In genomic region chr17:15782809-15783208, GRCh38 we compare ENCODE assay signal across 10 cellular contexts. TPM values are rescaled to one million over a fixed set of nuclear protein-coding genes. Genes with fewer than 3 reads are reported as not detected.
A peak's percentile ranks its signal among the peaks of the same experiment; 100 is the strongest.
DNase-seq lines count a peak whose midpoint lies in the region; ATAC-seq and TF ChIP-seq lines count a peak whose summit lies in the region.
"Had no signal": no experiment of that assay in that cellular context is flagged by ENCODE, and none has a peak within 500 bp of the region (broad histone marks: within the 10 kb centered on the region; RNA-seq: fewer than 3 reads in every experiment).

No MANE protein-coding gene starts in this region.

- no peak overlapping the region for H3K4me3 Mint-ChIP-seq in activated naive CD4-positive, alpha-beta T cell treated with anti-CD3 and anti-CD28 coated beads for 36 hours
- no peak overlapping the region for H3K4me3 Mint-ChIP-seq in chondrocyte (ENCODE audit: unreplicated experiment)
- H3K4me3 Mint-ChIP-seq: CD8-positive, alpha-beta T cell had no signal

- DNase-seq in activated naive CD4-positive, alpha-beta T cell treated with anti-CD3 and anti-CD28 coated beads for 36 hours: peak; percentile 8
- no peak for DNase-seq in activated naive CD4-positive, alpha-beta T cell treated with Interleukin-2 at 50 U/mL for 16 hours
- DNase-seq in uterus: peak; percentile 42 to 68
- no peak for DNase-seq in chondrocyte (ENCODE audit: low spot score)
- DNase-seq: NCI-H2029 treated with DMSO at 0.1 percent for 48 hours had no signal

- H3K4me3 ChIP-seq in muscle layer of colon (ENCODE audit: low read depth in 1 of 2, low read length in 2 of 2) (peak overlapping the region in 1 of 2 donors; percentile 49), uterus (peak overlapping the region; percentile 20 to 33)

- H3K27me3 ChIP-seq in muscle layer of colon (ENCODE audit: control insufficient read depth in 1 of 2, insufficient read depth in 2 of 2, low read length in 2 of 2): no peaks in the 10 kb centered on the region
- H3K27me3 ChIP-seq in uterus: no peaks in the 10 kb centered on the region

- intact Hi-C loops in activated naive CD4-positive, alpha-beta T cell treated with anti-CD3 and anti-CD28 coated beads for 36 hours (cut with micrococcal nuclease): no loop called here
- intact Hi-C loops in uterus (cut with DNase I; ENCODE audit: low total_unique reads): no loop called here

- H3K9me3 Mint-ChIP-seq in activated naive CD4-positive, alpha-beta T cell treated with anti-CD3 and anti-CD28 coated beads for 36 hours: peaks cover 12% of the 10 kb centered on the region
- peaks cover 8% of the 10 kb centered on the region for H3K9me3 Mint-ChIP-seq in chondrocyte (ENCODE audit: low read depth)

- ATAC-seq in esophagus mucosa (peak; percentile 43), GM18519 (IDR thresholded peaks at IDR 0.05; ENCODE audit: low FRiP score, unreplicated experiment) (no peak), GM19328 (IDR thresholded peaks at IDR 0.05; ENCODE audit: unreplicated experiment) (no peak)
- ATAC-seq: CD8-positive, alpha-beta T cell had no signal

- CTCF ChIA-PET in activated naive CD4-positive, alpha-beta T cell treated with anti-CD3 and anti-CD28 coated beads for 36 hours (lab: Charles Lee): no interaction called here

- TF ChIP-seq CTCF in uterus (IDR thresholded peaks at IDR 0.05) (no peak), chondrocyte (IDR thresholded peaks at IDR 0.05) (no peak)

- H3K36me3 ChIP-seq in muscle layer of colon (ENCODE audit: insufficient read depth, low read length) (no peaks in the 10 kb centered on the region), uterus (no peaks in the 10 kb centered on the region)

- no peak for TF ChIP-seq POLR2A in uterus (IDR thresholded peaks at IDR 0.05)

- H3K36me3 Mint-ChIP-seq in activated naive CD4-positive, alpha-beta T cell treated with anti-CD3 and anti-CD28 coated beads for 36 hours (ENCODE audit: low read depth): peaks cover 2% of the 10 kb centered on the region
- H3K36me3 Mint-ChIP-seq in chondrocyte (ENCODE audit: low read depth): peaks cover 3% of the 10 kb centered on the region
- H3K36me3 Mint-ChIP-seq: CD8-positive, alpha-beta T cell had no signal

- H3K4me1 ChIP-seq in muscle layer of colon (ENCODE audit: insufficient read depth, low read length) (peaks cover 4% of the 10 kb centered on the region), uterus (no peaks in the 10 kb centered on the region)

- H3K9ac ChIP-seq in muscle layer of colon (ENCODE audit: low read length): no peak overlapping the region

- H3K4me1 Mint-ChIP-seq in activated naive CD4-positive, alpha-beta T cell treated with anti-CD3 and anti-CD28 coated beads for 36 hours (ENCODE audit: low read depth): peaks cover 3% of the 10 kb centered on the region
- peaks cover 6% of the 10 kb centered on the region for H3K4me1 Mint-ChIP-seq in chondrocyte (ENCODE audit: low read depth)

- H3K9me3 ChIP-seq in muscle layer of colon (ENCODE audit: low read length) (no peaks in the 10 kb centered on the region), uterus (no peaks in the 10 kb centered on the region)

- no peak overlapping the region for H3K27ac Mint-ChIP-seq in activated naive CD4-positive, alpha-beta T cell treated with anti-CD3 and anti-CD28 coated beads for 36 hours
- H3K27ac Mint-ChIP-seq in chondrocyte (ENCODE audit: unreplicated experiment): no peak overlapping the region
- H3K27ac Mint-ChIP-seq: CD8-positive, alpha-beta T cell had no signal

- H3K27me3 Mint-ChIP-seq in activated naive CD4-positive, alpha-beta T cell treated with anti-CD3 and anti-CD28 coated beads for 36 hours (ENCODE audit: low read depth): peaks cover 47% of the 10 kb centered on the region
- H3K27me3 Mint-ChIP-seq in chondrocyte (ENCODE audit: low read depth): no peaks in the 10 kb centered on the region

- H3K27ac ChIP-seq in muscle layer of colon (ENCODE audit: low read depth, low read length): peak overlapping the region; percentile 24
- H3K27ac ChIP-seq in uterus: peak overlapping the region; percentile 5 to 63

RNA-seq across cellular contexts. Expression of gene TBC1D26, which starts 50.7 kb away (rescaled TPM):
- under 1 TPM; 0.57 to 0.69 TPM for total RNA-seq in activated naive CD4-positive, alpha-beta T cell treated with anti-CD3 and anti-CD28 coated beads for 36 hours
- total RNA-seq in esophagus mucosa (not detected), uterus (1 to 10 TPM in 1 of 4 donors, under 1 TPM in 1, not detected in 2; 0.90 to 1.2 TPM), chondrocyte (0.28 to 1.1 TPM in 2 of 3 replicates, not detected in the other)

Comparison
In these comparisons a context has a peak if more than half of its experiments do, and no peak if none do; other contexts are left out.
1. DNase-seq: peak in activated naive CD4-positive, alpha-beta T cell treated with anti-CD3 and anti-CD28 coated beads for 36 hours (single experiment) and uterus (2 of 2); none in activated naive CD4-positive, alpha-beta T cell treated with Interleukin-2 at 50 U/mL for 16 hours (single experiment) and chondrocyte (single experiment).